In the genomic region with DNA sequence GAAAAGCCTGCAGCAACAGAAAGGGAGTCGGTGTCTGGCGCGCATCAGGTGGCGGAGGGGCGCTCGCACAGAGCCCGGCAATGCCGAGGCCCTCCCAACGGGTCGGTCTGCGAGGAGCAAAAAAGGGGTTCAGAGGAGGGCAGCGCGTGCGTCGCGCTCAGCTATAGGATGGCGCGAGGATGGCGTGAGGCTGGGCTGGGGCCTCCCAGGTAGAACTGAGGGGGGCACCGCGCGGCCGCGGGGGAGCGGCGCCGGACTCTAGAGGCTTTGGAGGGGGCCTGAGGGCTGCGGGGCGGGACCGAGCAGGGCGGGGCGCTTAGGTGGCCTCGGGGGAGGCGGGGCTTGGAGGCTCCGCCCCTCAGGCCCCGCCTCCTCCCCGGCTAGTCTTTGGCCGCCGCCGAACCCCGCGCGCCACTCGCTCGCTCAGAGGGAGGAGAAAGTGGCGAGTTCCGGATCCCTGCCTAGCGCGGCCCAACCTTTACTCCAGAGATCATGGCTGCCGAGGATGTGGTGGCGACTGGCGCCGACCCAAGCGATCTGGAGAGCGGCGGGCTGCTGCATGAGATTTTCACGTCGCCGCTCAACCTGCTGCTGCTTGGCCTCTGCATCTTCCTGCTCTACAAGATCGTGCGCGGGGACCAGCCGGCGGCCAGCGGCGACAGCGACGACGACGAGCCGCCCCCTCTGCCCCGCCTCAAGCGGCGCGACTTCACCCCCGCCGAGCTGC, we compare ENCODE assay signal across 1 cellular context.
TF ChIP-seq lines count a peak whose summit lies in the region.

PGRMC1 (plus strand) TSS at position 414 of the 727 bp plus-strand sequence; CDS start at position 493, 79 bp downstream.

TF ChIP-seq in HepG2, 621 proteins besides CTCF, POLR2A, EP300 and RAD21 (continued from another document):
- TF ChIP-seq, protein P1, sequence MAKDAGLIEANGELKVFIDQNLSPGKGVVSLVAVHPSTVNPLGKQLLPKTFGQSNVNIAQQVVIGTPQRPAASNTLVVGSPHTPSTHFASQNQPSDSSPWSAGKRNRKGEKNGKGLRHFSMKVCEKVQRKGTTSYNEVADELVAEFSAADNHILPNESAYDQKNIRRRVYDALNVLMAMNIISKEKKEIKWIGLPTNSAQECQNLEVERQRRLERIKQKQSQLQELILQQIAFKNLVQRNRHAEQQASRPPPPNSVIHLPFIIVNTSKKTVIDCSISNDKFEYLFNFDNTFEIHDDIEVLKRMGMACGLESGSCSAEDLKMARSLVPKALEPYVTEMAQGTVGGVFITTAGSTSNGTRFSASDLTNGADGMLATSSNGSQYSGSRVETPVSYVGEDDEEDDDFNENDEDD (CRISPR knock-in tag; IDR thresholded peaks at IDR 0.05; ENCODE audit: borderline replicate concordance) = peak; percentile 12; the same call in 1 of the 2 replicates
- TF ChIP-seq ZNF619 (CRISPR knock-in tag; IDR thresholded peaks at IDR 0.05) (no peak), ZNF772 (CRISPR knock-in tag; IDR thresholded peaks at IDR 0.05) (peak; percentile 14; the same call in 1 of the 2 replicates), SIX4 (CRISPR knock-in tag; IDR thresholded peaks at IDR 0.05) (no peak), HDAC1 (CRISPR knock-in tag; IDR thresholded peaks at IDR 0.05) (0 out of 2 replicates have a peak, but pooled peaks have one; percentile 8), ZKSCAN5 (CRISPR knock-in tag; IDR thresholded peaks at IDR 0.05) (no peak), ADNP (CRISPR knock-in tag; IDR thresholded peaks at IDR 0.05) (no peak), SIN3A (IDR thresholded peaks at IDR 0.05; ENCODE audit: borderline replicate concordance, low read depth, low read length) (peak; percentile 51; the same call in 1 of the 2 replicates), POLR2G (IDR thresholded peaks at IDR 0.05; ENCODE audit: low read depth, low read length) (peak; percentile 91), SP4 (CRISPR knock-in tag; IDR thresholded peaks at IDR 0.05) (peak; percentile 42; the same call in 1 of the 2 replicates), MED1 (CRISPR knock-in tag; IDR thresholded peaks at IDR 0.05) (peak; percentile 50), HDAC6 (IDR thresholded peaks at IDR 0.05; ENCODE audit: low read depth, low read length) (no peak), SP5 (CRISPR knock-in tag; IDR thresholded peaks at IDR 0.05; ENCODE audit: borderline replicate concordance, low read depth) (0 out of 2 replicates have a peak, but pooled peaks have one; percentile 7), RBFOX2 (IDR thresholded peaks at IDR 0.05; ENCODE audit: low read depth, low read length) (peak; percentile 84), TP53 (CRISPR knock-in tag; conservative IDR thresholded peaks at IDR 0.05) (no peak), AGO2 (optimal IDR thresholded peaks at IDR 0.05; ENCODE audit: low read depth, low read length) (peak; percentile 71), MXD4 (CRISPR knock-in tag; IDR thresholded peaks at IDR 0.05) (0 out of 2 replicates have a peak, but pooled peaks have one; percentile 32), RBM39 (IDR thresholded peaks at IDR 0.05; ENCODE audit: low read depth, low read length, poor library complexity, severe bottlenecking) (peak; percentile 88), MAX (IDR thresholded peaks at IDR 0.05) (peak; percentile 56), BRD4 (CRISPR knock-in tag; IDR thresholded peaks at IDR 0.05) (peak; percentile 42; the same call in 1 of the 2 replicates), ZGPAT (CRISPR knock-in tag; IDR thresholded peaks at IDR 0.05) (peak; percentile 67; the same call in 1 of the 2 replicates)
- TF ChIP-seq, protein P2, sequence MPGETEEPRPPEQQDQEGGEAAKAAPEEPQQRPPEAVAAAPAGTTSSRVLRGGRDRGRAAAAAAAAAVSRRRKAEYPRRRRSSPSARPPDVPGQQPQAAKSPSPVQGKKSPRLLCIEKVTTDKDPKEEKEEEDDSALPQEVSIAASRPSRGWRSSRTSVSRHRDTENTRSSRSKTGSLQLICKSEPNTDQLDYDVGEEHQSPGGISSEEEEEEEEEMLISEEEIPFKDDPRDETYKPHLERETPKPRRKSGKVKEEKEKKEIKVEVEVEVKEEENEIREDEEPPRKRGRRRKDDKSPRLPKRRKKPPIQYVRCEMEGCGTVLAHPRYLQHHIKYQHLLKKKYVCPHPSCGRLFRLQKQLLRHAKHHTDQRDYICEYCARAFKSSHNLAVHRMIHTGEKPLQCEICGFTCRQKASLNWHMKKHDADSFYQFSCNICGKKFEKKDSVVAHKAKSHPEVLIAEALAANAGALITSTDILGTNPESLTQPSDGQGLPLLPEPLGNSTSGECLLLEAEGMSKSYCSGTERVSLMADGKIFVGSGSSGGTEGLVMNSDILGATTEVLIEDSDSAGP (CRISPR knock-in tag; IDR thresholded peaks at IDR 0.05; ENCODE audit: borderline replicate concordance) = peak; percentile 56; the same call in 1 of the 2 replicates
- TF ChIP-seq, protein P3, sequence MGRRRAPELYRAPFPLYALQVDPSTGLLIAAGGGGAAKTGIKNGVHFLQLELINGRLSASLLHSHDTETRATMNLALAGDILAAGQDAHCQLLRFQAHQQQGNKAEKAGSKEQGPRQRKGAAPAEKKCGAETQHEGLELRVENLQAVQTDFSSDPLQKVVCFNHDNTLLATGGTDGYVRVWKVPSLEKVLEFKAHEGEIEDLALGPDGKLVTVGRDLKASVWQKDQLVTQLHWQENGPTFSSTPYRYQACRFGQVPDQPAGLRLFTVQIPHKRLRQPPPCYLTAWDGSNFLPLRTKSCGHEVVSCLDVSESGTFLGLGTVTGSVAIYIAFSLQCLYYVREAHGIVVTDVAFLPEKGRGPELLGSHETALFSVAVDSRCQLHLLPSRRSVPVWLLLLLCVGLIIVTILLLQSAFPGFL (CRISPR knock-in tag; IDR thresholded peaks at IDR 0.05) = no peak
- TF ChIP-seq, protein P4, sequence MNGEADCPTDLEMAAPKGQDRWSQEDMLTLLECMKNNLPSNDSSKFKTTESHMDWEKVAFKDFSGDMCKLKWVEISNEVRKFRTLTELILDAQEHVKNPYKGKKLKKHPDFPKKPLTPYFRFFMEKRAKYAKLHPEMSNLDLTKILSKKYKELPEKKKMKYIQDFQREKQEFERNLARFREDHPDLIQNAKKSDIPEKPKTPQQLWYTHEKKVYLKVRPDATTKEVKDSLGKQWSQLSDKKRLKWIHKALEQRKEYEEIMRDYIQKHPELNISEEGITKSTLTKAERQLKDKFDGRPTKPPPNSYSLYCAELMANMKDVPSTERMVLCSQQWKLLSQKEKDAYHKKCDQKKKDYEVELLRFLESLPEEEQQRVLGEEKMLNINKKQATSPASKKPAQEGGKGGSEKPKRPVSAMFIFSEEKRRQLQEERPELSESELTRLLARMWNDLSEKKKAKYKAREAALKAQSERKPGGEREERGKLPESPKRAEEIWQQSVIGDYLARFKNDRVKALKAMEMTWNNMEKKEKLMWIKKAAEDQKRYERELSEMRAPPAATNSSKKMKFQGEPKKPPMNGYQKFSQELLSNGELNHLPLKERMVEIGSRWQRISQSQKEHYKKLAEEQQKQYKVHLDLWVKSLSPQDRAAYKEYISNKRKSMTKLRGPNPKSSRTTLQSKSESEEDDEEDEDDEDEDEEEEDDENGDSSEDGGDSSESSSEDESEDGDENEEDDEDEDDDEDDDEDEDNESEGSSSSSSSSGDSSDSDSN (CRISPR knock-in tag; IDR thresholded peaks at IDR 0.05) = peak; percentile 34; the same call in 1 of the 2 replicates
- TF ChIP-seq, protein P5, sequence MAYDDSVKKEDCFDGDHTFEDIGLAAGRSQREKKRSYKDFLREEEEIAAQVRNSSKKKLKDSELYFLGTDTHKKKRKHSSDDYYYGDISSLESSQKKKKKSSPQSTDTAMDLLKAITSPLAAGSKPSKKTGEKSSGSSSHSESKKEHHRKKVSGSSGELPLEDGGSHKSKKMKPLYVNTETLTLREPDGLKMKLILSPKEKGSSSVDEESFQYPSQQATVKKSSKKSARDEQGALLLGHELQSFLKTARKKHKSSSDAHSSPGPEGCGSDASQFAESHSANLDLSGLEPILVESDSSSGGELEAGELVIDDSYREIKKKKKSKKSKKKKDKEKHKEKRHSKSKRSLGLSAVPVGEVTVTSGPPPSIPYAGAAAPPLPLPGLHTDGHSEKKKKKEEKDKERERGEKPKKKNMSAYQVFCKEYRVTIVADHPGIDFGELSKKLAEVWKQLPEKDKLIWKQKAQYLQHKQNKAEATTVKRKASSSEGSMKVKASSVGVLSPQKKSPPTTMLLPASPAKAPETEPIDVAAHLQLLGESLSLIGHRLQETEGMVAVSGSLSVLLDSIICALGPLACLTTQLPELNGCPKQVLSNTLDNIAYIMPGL (CRISPR knock-in tag; IDR thresholded peaks at IDR 0.05; ENCODE audit: borderline replicate concordance in 1 of 2, low read depth in 1 of 2) = peak; percentile 54 to 61; a peak in 1 of 4 replicates
- TF ChIP-seq, protein P6, sequence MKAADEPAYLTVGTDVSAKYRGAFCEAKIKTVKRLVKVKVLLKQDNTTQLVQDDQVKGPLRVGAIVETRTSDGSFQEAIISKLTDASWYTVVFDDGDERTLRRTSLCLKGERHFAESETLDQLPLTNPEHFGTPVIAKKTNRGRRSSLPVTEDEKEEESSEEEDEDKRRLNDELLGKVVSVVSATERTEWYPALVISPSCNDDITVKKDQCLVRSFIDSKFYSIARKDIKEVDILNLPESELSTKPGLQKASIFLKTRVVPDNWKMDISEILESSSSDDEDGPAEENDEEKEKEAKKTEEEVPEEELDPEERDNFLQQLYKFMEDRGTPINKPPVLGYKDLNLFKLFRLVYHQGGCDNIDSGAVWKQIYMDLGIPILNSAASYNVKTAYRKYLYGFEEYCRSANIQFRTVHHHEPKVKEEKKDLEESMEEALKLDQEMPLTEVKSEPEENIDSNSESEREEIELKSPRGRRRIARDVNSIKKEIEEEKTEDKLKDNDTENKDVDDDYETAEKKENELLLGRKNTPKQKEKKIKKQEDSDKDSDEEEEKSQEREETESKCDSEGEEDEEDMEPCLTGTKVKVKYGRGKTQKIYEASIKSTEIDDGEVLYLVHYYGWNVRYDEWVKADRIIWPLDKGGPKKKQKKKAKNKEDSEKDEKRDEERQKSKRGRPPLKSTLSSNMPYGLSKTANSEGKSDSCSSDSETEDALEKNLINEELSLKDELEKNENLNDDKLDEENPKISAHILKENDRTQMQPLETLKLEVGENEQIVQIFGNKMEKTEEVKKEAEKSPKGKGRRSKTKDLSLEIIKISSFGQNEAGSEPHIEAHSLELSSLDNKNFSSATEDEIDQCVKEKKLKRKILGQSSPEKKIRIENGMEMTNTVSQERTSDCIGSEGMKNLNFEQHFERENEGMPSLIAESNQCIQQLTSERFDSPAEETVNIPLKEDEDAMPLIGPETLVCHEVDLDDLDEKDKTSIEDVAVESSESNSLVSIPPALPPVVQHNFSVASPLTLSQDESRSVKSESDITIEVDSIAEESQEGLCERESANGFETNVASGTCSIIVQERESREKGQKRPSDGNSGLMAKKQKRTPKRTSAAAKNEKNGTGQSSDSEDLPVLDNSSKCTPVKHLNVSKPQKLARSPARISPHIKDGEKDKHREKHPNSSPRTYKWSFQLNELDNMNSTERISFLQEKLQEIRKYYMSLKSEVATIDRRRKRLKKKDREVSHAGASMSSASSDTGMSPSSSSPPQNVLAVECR (CRISPR knock-in tag; IDR thresholded peaks at IDR 0.05; ENCODE audit: borderline replicate concordance) = peak; percentile 48; the same call in 1 of the 2 replicates
